In the genomic region with DNA sequence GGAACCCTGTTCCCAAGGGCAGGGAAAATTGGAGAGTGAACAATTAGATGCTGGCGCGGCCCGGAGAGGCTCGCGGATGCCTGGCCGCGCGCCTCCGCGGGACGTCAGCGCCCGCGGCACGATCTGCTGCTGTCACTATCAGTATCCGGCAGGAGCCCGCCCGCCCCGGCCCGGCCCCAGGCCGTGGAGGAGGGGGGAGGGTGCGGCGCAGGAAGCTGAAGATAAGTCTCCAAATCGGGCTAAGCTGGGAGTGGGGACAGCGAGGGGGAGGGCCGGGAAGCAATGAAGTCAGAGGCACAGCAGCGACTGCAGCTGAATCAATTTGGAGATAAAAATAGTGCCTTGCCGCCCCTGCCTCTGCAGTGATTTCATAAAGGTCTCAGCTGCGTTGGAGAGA, we compare ENCODE assay signal across 8 cellular contexts.
DNase-seq lines count a peak whose midpoint lies in the region; ATAC-seq and TF ChIP-seq lines count a peak whose summit lies in the region.

No MANE protein-coding gene starts in this region.

- H3K4me3 ChIP-seq in smooth muscle cell = peak overlapping the region; percentile 49

- H3K27ac ChIP-seq in CD4-positive, alpha-beta T cell (ENCODE audit: low read depth, low read length) = no peak overlapping the region
- H3K27ac ChIP-seq in smooth muscle cell (ENCODE audit: low read depth) = no peak overlapping the region

- H3K27ac Mint-ChIP-seq in CD4-positive, alpha-beta T cell = no peak overlapping the region

- peak overlapping the region; percentile 89 for H3K4me2 ChIP-seq in smooth muscle cell

- H3K9ac ChIP-seq in smooth muscle cell (ENCODE audit: low read depth) = no peak overlapping the region

- peaks cover 9% of the 10 kb centered on the region for H3F3A ChIP-seq in smooth muscle cell (ENCODE audit: low read depth)

- peaks cover 17% of the 10 kb centered on the region for H3K4me1 ChIP-seq in smooth muscle cell (ENCODE audit: low read depth)

- H3K27me3 Mint-ChIP-seq in CD4-positive, alpha-beta T cell = peaks cover 73% of the 10 kb centered on the region

- H2AFZ ChIP-seq in smooth muscle cell (ENCODE audit: low read depth) = peak overlapping the region; percentile 97

- under 1% methylated on average over 20 of the region's 29 CpGs for WGBS in smooth muscle cell (ENCODE audit: low lambda C conversion rate)

- no peaks in the 10 kb centered on the region for H3K9me3 ChIP-seq in CD4-positive, alpha-beta T cell (ENCODE audit: control insufficient read depth, low read length)
- no peaks in the 10 kb centered on the region for H3K9me3 ChIP-seq in smooth muscle cell (replicated peaks; ENCODE audit: low read depth)

- peaks cover 23% of the 10 kb centered on the region for H3K27me3 ChIP-seq in CD4-positive, alpha-beta T cell (ENCODE audit: control insufficient read depth, insufficient read depth, low read length)
- no peaks in the 10 kb centered on the region for H3K27me3 ChIP-seq in smooth muscle cell (ENCODE audit: low read depth)

- peak; percentile 92 for ATAC-seq in CD4-positive, alpha-beta T cell (ENCODE audit: poor library complexity)
- peak; percentile 79 for ATAC-seq in HG03432 (IDR thresholded peaks at IDR 0.05; ENCODE audit: unreplicated experiment)
- no peak for ATAC-seq in HG02678 (IDR thresholded peaks at IDR 0.05; ENCODE audit: unreplicated experiment)

- H3K4me3 Mint-ChIP-seq in CD4-positive, alpha-beta T cell = peak overlapping the region; percentile 70

- H3K36me3 ChIP-seq in smooth muscle cell (ENCODE audit: low read depth) = no peaks in the 10 kb centered on the region

- no peak for TF ChIP-seq CTCF in CD4-positive, alpha-beta T cell (IDR thresholded peaks at IDR 0.05)
- no peak for TF ChIP-seq CTCF in smooth muscle cell (IDR thresholded peaks at IDR 0.05; ENCODE audit: borderline replicate concordance, insufficient read depth, poor library complexity, severe bottlenecking)

- no peaks in the 10 kb centered on the region for H3K9me3 Mint-ChIP-seq in CD4-positive, alpha-beta T cell

- intact Hi-C loops in CD4-positive, alpha-beta T cell (cut with DNase I, micrococcal nuclease) = no loop called here

- H4K20me1 ChIP-seq in smooth muscle cell (ENCODE audit: low read depth) = no peaks in the 10 kb centered on the region

- DNase-seq in CD4-positive, alpha-beta T cell = peak; percentile 11 to 57 (median 33)
- peak; percentile 24 for DNase-seq in activated CD4-positive, alpha-beta T cell treated with anti-CD3 and anti-CD28 coated beads for 1 hour
- DNase-seq in cerebellar cortex (ENCODE audit: low spot score) (peak; percentile 49), islet precursor cell (peak; percentile 93), smooth muscle cell (lab: John Stamatoyannopoulos, UW; ENCODE audit: unreplicated experiment) (peak; percentile 24), NCI-H1105 (lab: John Stamatoyannopoulos, UW) (no peak)

- H3K79me2 ChIP-seq in smooth muscle cell (ENCODE audit: low read depth) = no peaks in the 10 kb centered on the region

- CTCF ChIA-PET in CD4-positive, alpha-beta T cell (lab: Charles Lee) = no interaction called here

- no peaks in the 10 kb centered on the region for H3K36me3 Mint-ChIP-seq in CD4-positive, alpha-beta T cell (ENCODE audit: low read depth)

- H3K4me1 Mint-ChIP-seq in CD4-positive, alpha-beta T cell (ENCODE audit: low read depth) = peaks cover 12% of the 10 kb centered on the region

- POLR2A ChIA-PET in CD4-positive, alpha-beta T cell (lab: Charles Lee) = interaction anchor here (0.7 kb wide), 1 partner anchor 285 kb away, joined by 3 read pairs; no protein-coding TSS in a partner anchor
